In the genomic region with DNA sequence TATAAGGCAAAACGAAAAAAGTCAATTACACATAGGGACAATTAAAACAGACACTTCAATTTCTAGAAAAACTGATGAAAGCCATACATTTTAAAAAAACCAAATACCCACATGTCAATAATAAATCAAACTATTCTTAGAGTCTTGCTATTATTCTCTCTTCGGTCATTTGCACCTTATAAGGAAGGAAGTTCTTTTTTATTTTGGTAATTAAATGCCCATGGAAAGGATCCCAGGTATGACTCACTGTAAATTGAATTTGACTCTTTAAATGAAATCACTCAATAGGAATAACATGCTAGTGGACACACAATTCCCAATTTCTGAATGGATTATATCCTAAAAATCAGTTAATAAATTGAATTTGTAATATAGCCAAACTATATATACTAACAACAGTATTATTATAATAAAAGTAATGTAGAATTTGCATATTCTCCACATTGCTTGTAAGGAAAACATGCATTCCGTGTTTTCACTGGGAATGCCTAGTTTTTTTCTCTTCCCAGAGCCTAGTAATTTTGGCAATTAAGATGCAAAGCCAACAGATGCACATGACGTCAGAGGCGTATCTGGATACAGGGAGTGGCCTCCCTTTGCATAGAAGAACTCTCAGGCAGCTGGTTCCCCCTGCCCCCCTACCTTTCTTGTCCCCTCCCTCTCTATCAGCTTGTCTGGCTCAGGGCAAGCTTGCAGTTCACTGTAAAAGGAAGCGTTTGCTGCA, we compare ENCODE assay signal across 11 cellular contexts.
DNase-seq lines count a peak whose midpoint lies in the region; ATAC-seq, FAIRE-seq and TF ChIP-seq lines count a peak whose summit lies in the region.
"Had no signal": no experiment of that assay in that cellular context is flagged by ENCODE, and none has a peak within 500 bp of the region (broad histone marks: within the 10 kb centered on the region; RNA-seq: fewer than 3 reads in every experiment).

No MANE protein-coding gene starts in this region.

- ATAC-seq in CD4-positive, CD25-positive, alpha-beta regulatory T cell (ENCODE audit: low read depth in 2 of 2) = no peak
- ATAC-seq in left colon (peak; percentile 51), HG03354 (IDR thresholded peaks at IDR 0.05; ENCODE audit: poor library complexity, severe bottlenecking, unreplicated experiment) (no peak)

- TF ChIP-seq CTCF in astrocyte (IDR thresholded peaks at IDR 0.05; ENCODE audit: insufficient read depth, low read depth, low read length) (no peak), esophagus muscularis mucosa (IDR thresholded peaks at IDR 0.05) (no peak), spleen (IDR thresholded peaks at IDR 0.05 in 8 of 11, conservative IDR thresholded peaks at IDR 0.05 in 3 of 11) (no peak)

- peaks cover 98% of the 10 kb centered on the region for H3K36me3 ChIP-seq in CD4-positive, CD25-positive, alpha-beta regulatory T cell (ENCODE audit: control insufficient read depth, insufficient read depth, low read length)
- no peaks in the 10 kb centered on the region for H3K36me3 ChIP-seq in astrocyte (ENCODE audit: insufficient read depth, low read length)
- peaks cover 0 to 54% (median 19%) of the 10 kb centered on the region in 4 donors for H3K36me3 ChIP-seq in esophagus muscularis mucosa
- H3K36me3 ChIP-seq in spleen = peaks cover 3 to 100% (median 72%) of the 10 kb centered on the region in 6 donors

- no peak overlapping the region for H3K27ac ChIP-seq in CD4-positive, CD25-positive, alpha-beta regulatory T cell (ENCODE audit: insufficient read depth, low read length, poor library complexity, severe bottlenecking)
- H3K27ac ChIP-seq in astrocyte (ENCODE audit: low read depth, low read length) (no peak overlapping the region), esophagus muscularis mucosa (replicated peaks in 1 of 4) (no peak overlapping the region), spleen (no peak overlapping the region)
- H3K27ac ChIP-seq: skin epidermis had no signal

- no peak for DNase-seq in CD4-positive, CD25-positive, alpha-beta regulatory T cell
- DNase-seq in NCI-H1048 (lab: John Stamatoyannopoulos, UW) = peak; percentile 42
- peak; percentile 75 for DNase-seq in astrocyte (ENCODE audit: low read depth)
- no peak for DNase-seq in left colon
- no peak for DNase-seq in stimulated activated CD4-positive, alpha-beta T cell treated with anti-CD3 and anti-CD28 coated beads, Interleukin-12 subunit alpha, Interleukin-12 subunit beta, amount 100 ng/mL, for 4 hours
- no peak for DNase-seq in esophagus muscularis mucosa (ENCODE audit: extremely low spot score)
- no peak for DNase-seq in spleen
- DNase-seq: cortex of kidney, islet precursor cell had no signal

- no peak overlapping the region for H2AFZ ChIP-seq in astrocyte (ENCODE audit: low read depth, low read length)

- no peak overlapping the region for H3K4me2 ChIP-seq in astrocyte (ENCODE audit: low read length)

- H3K27me3 Mint-ChIP-seq in CD4-positive, CD25-positive, alpha-beta regulatory T cell = no peaks in the 10 kb centered on the region
- no peaks in the 10 kb centered on the region for H3K27me3 Mint-ChIP-seq in astrocyte (ENCODE audit: low read depth, unreplicated experiment)

- H3K27ac Mint-ChIP-seq in CD4-positive, CD25-positive, alpha-beta regulatory T cell = peak overlapping the region in 2 of 3 donors; percentile 4 to 35
- H3K27ac Mint-ChIP-seq in astrocyte (ENCODE audit: unreplicated experiment) = no peak overlapping the region

- no peaks in the 10 kb centered on the region for H3K9me3 ChIP-seq in CD4-positive, CD25-positive, alpha-beta regulatory T cell (ENCODE audit: control insufficient read depth in 2 of 2, low read length in 2 of 2)
- H3K9me3 ChIP-seq in astrocyte (ENCODE audit: insufficient read depth, low read depth, low read length) (no peaks in the 10 kb centered on the region), esophagus muscularis mucosa (no peaks in the 10 kb centered on the region), spleen (peaks cover 0 to 8% (median 0%) of the 10 kb centered on the region in 8 donors)

- peak; percentile 78 for FAIRE-seq in astrocyte (lab: Jason Lieb, UNC)

- peaks cover 4 to 16% (median 12%) of the 10 kb centered on the region in 4 donors for H3K4me1 Mint-ChIP-seq in CD4-positive, CD25-positive, alpha-beta regulatory T cell
- H3K4me1 Mint-ChIP-seq in astrocyte (ENCODE audit: low read depth, unreplicated experiment) = peaks cover 2% of the 10 kb centered on the region

- H3K36me3 Mint-ChIP-seq in CD4-positive, CD25-positive, alpha-beta regulatory T cell = peaks cover 82% of the 10 kb centered on the region
- no peaks in the 10 kb centered on the region for H3K36me3 Mint-ChIP-seq in astrocyte (ENCODE audit: low read depth, unreplicated experiment)

- no peaks in the 10 kb centered on the region for H4K20me1 ChIP-seq in astrocyte (ENCODE audit: insufficient read depth, low read length)

- H3K27me3 ChIP-seq in CD4-positive, CD25-positive, alpha-beta regulatory T cell (ENCODE audit: control insufficient read depth, insufficient read depth, low read length) = no peaks in the 10 kb centered on the region
- H3K27me3 ChIP-seq in astrocyte (ENCODE audit: insufficient read depth, low read length) = no peaks in the 10 kb centered on the region
- no peaks in the 10 kb centered on the region for H3K27me3 ChIP-seq in esophagus muscularis mucosa
- no peaks in the 10 kb centered on the region for H3K27me3 ChIP-seq in spleen (replicated peaks in 1 of 7)

- no peak for TF ChIP-seq POLR2A in esophagus muscularis mucosa (IDR thresholded peaks at IDR 0.05; ENCODE audit: low read depth)
- TF ChIP-seq POLR2A in spleen (IDR thresholded peaks at IDR 0.05) = no peak

- H3K4me3 Mint-ChIP-seq in CD4-positive, CD25-positive, alpha-beta regulatory T cell = no peak overlapping the region
- no peak overlapping the region for H3K4me3 Mint-ChIP-seq in astrocyte (ENCODE audit: unreplicated experiment)

- H3K4me3 ChIP-seq in CD4-positive, CD25-positive, alpha-beta regulatory T cell (ENCODE audit: low read depth, low read length) = no peak overlapping the region
- H3K4me3 ChIP-seq in astrocyte (ENCODE audit: insufficient read depth, low read depth, low read length) = no peak overlapping the region
- H3K4me3 ChIP-seq in esophagus muscularis mucosa = no peak overlapping the region
- no peak overlapping the region for H3K4me3 ChIP-seq in spleen
- H3K4me3 ChIP-seq: skin epidermis had no signal

- H3K9me3 Mint-ChIP-seq in CD4-positive, CD25-positive, alpha-beta regulatory T cell = peaks cover 0 to 13% (median 2%) of the 10 kb centered on the region in 7 donors
- H3K9me3 Mint-ChIP-seq in astrocyte (ENCODE audit: unreplicated experiment) = peaks cover 2% of the 10 kb centered on the region

- no peaks in the 10 kb centered on the region for H3K79me2 ChIP-seq in astrocyte (ENCODE audit: insufficient read depth, low read length)

- H3K9ac ChIP-seq in astrocyte (ENCODE audit: low read length) = no peak overlapping the region

- no peak for TF ChIP-seq EP300 in esophagus muscularis mucosa (IDR thresholded peaks at IDR 0.05)

- H3K4me1 ChIP-seq in CD4-positive, CD25-positive, alpha-beta regulatory T cell (ENCODE audit: control insufficient read depth, insufficient read depth, low read length, poor library complexity, severe bottlenecking) = no peaks in the 10 kb centered on the region
- peaks cover 17% of the 10 kb centered on the region for H3K4me1 ChIP-seq in astrocyte (ENCODE audit: insufficient read depth, low read length)
- peaks cover 17 to 23% (median 21%) of the 10 kb centered on the region in 4 donors for H3K4me1 ChIP-seq in esophagus muscularis mucosa
- H3K4me1 ChIP-seq in spleen = peaks cover 0 to 12% (median 0%) of the 10 kb centered on the region in 6 donors

- 59% methylated on average over 6 of the region's 6 CpGs for WGBS in esophagus muscularis mucosa
- WGBS in spleen, 5 donors = 88 to 92% (median 88%) methylated on average over 6 of the region's 6 CpGs

- intact Hi-C loops in left colon (cut with DNase I, micrococcal nuclease) (no loop called here), esophagus muscularis mucosa (cut with DNase I) (no loop called here), spleen (cut with DNase I; ENCODE audit: low total_unique reads) (no loop called here)

Comparison
In these comparisons a context has a peak if more than half of its experiments do, and no peak if none do; other contexts are left out.
1. DNase-seq: peak in NCI-H1048 (single experiment) and astrocyte (single experiment); none in CD4-positive, CD25-positive, alpha-beta regulatory T cell (0 of 3), left colon (0 of 2), stimulated activated CD4-positive, alpha-beta T cell treated with anti-CD3 and anti-CD28 coated beads, Interleukin-12 subunit alpha, Interleukin-12 subunit beta, amount 100 ng/mL, for 4 hours (single experiment), esophagus muscularis mucosa (single experiment) and spleen (single experiment).